Comparison of ENCODE assay signal across 27 cellular contexts in the genomic region with DNA sequence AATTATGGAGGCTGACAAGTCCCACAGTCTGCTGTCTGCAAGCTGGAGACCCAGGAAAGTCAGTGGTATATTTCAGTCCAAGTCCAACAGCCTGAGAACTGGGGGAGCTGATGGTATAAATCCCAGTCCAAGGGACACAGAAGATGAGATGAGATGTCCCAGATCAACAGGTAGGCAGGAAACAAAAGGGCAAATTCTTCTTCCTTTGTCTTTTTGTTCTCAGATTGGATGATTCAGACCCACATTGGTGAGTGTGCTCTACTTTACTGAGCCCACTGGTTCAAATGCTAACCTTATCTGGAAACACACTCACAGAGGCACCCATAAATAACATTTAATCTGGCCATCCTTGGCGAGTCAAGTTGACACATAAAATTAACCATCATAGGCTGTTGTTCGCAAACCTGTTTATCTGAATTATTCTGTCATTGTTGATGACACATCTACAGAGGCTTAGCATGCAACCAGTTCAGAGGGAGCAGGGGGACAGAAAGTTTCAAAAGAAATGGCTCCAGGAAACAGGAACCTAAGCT.
"Had no signal": no experiment of that assay in that cellular context is flagged by ENCODE, and none has a peak within 500 bp of the region (broad histone marks: within the 10 kb centered on the region; RNA-seq: fewer than 3 reads in every experiment).

No MANE protein-coding gene starts in this region.

- FAIRE-seq: endometrium, keratinocyte had no signal

- H3K36me3 Mint-ChIP-seq: activated naive CD8-positive, alpha-beta T cell treated with anti-CD3 and anti-CD28 coated beads for 36 hours; naive thymus-derived CD8-positive, alpha-beta T cell had no signal

- H3K27me3 ChIP-seq: sigmoid colon, thyroid gland had no signal

- H3K9me3 Mint-ChIP-seq: activated B cell treated with CpG ODN at 0.5 μM for 24 hours; activated naive CD8-positive, alpha-beta T cell treated with anti-CD3 and anti-CD28 coated beads for 36 hours; activated T-cell treated with anti-CD3 and anti-CD28 coated beads, Interleukin-2, amount 50 U/mL, for 24 hours; activated T-helper 17 cell treated with anti-CD3 and anti-CD28 coated beads, Interleukin-2, amount 50 U/mL, for 72 hours had no signal

- ATAC-seq: activated CD4-positive, alpha-beta T cell treated with anti-CD3 and anti-CD28 coated beads for 36 hours; activated T-helper 17 cell treated with anti-CD3 and anti-CD28 coated beads, Interleukin-2, amount 50 U/mL, for 72 hours; heart right ventricle; left lung; naive thymus-derived CD8-positive, alpha-beta T cell; stimulated activated naive CD8-positive, alpha-beta T cell treated with anti-CD3 and anti-CD28 coated beads, Interleukin-15, Interleukin-2, amounts not matched to agents 100 U/mL and 50 U/mL, for 24 hours had no signal

- H3K4me3 ChIP-seq: coronary artery, heart right ventricle, left lung, lung, sigmoid colon, spleen, thyroid gland had no signal

- H3K27ac Mint-ChIP-seq: activated B cell treated with CpG ODN at 0.5 μM for 24 hours; activated CD4-positive, alpha-beta T cell treated with anti-CD3 and anti-CD28 coated beads for 36 hours; activated naive CD8-positive, alpha-beta T cell treated with anti-CD3 and anti-CD28 coated beads for 36 hours; activated T-cell treated with anti-CD3 and anti-CD28 coated beads, Interleukin-2, amount 50 U/mL, for 24 hours; activated T-helper 17 cell treated with anti-CD3 and anti-CD28 coated beads, Interleukin-2, amount 50 U/mL, for 72 hours; naive thymus-derived CD8-positive, alpha-beta T cell had no signal

- H3K4me1 ChIP-seq: left lung, spleen had no signal

- H3K4me1 Mint-ChIP-seq: activated B cell treated with CpG ODN at 0.5 μM for 24 hours; activated CD4-positive, alpha-beta T cell treated with anti-CD3 and anti-CD28 coated beads for 36 hours; activated naive CD8-positive, alpha-beta T cell treated with anti-CD3 and anti-CD28 coated beads for 36 hours; activated T-helper 17 cell treated with anti-CD3 and anti-CD28 coated beads, Interleukin-2, amount 50 U/mL, for 72 hours had no signal

- H3K4me3 Mint-ChIP-seq: activated B cell treated with CpG ODN at 0.5 μM for 24 hours; activated CD4-positive, alpha-beta T cell treated with anti-CD3 and anti-CD28 coated beads for 36 hours; activated naive CD8-positive, alpha-beta T cell treated with anti-CD3 and anti-CD28 coated beads for 36 hours; activated T-cell treated with anti-CD3 and anti-CD28 coated beads, Interleukin-2, amount 50 U/mL, for 24 hours; activated T-helper 17 cell treated with anti-CD3 and anti-CD28 coated beads, Interleukin-2, amount 50 U/mL, for 72 hours; naive thymus-derived CD8-positive, alpha-beta T cell had no signal

- H3K27ac ChIP-seq: heart right ventricle, left lung, sigmoid colon, spleen, thyroid gland had no signal

- H3K9me3 ChIP-seq: heart right ventricle, left lung, sigmoid colon, spleen, thyroid gland had no signal

- H3K36me3 ChIP-seq: heart right ventricle, left lung, sigmoid colon, spleen, thyroid gland had no signal

- DNase-seq: activated B cell treated with CpG ODN at 0.5 μM for 24 hours; activated CD4-positive, alpha-beta T cell treated with anti-CD3 and anti-CD28 coated beads for 36 hours; activated CD4-positive, alpha-beta T cell treated with anti-CD3 and anti-CD28 coated beads, Interleukin-2, amount 50 U/mL, for 4 hours; activated CD8-positive, alpha-beta memory T cell treated with anti-CD3 and anti-CD28 coated beads for 24 hours; activated CD8-positive, alpha-beta memory T cell treated with anti-CD3 and anti-CD28 coated beads, Interleukin-2, amount 50 U/mL, for 4 hours; activated naive CD8-positive, alpha-beta T cell treated with anti-CD3 and anti-CD28 coated beads for 36 hours; activated T-cell treated with anti-CD3 and anti-CD28 coated beads, Interleukin-2, amount 50 U/mL, for 24 hours; amniotic stem cell; cerebellar nuclear complex; effector CD4-positive, alpha-beta T cell; foreskin fibroblast; heart right ventricle; left lung; retina; sigmoid colon; spleen; stimulated activated CD4-positive, alpha-beta T cell treated with anti-CD3 and anti-CD28 coated beads, Interleukin-4, amount 100 ng/mL, for 24 hours; stimulated activated naive CD8-positive, alpha-beta T cell treated with anti-CD3 and anti-CD28 coated beads, Interleukin-15, Interleukin-2, amounts not matched to agents 100 U/mL and 50 U/mL, for 24 hours; substantia nigra; T-helper 9 cell; thyroid gland had no signal
